17 cellular contexts compared by ENCODE assay signal in the genomic region with DNA sequence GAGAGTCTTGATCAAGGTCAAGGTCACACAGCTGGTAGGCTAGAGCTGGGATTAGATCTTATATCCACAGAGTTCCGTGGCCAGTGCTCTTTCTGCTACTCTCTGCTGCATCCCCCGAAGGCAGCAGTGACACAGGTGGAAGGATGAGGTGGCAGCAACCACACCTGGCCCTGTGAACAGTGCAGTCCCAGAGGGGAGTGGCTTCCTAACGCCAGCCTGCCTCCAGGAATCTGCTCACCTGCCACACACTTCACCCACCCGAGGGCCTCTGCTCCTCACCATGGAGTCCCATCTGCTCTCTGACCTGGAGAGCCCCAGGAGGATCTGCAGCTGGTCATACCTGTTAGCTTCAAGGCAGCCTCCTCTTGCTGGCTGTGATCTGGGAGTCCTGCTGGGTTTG.
DNase-seq lines count a peak whose midpoint lies in the region; ATAC-seq, FAIRE-seq and TF ChIP-seq lines count a peak whose summit lies in the region.
"Had no signal": no experiment of that assay in that cellular context is flagged by ENCODE, and none has a peak within 500 bp of the region (broad histone marks: within the 10 kb centered on the region; RNA-seq: fewer than 3 reads in every experiment).

No MANE protein-coding gene starts in this region.

- no peaks in the 10 kb centered on the region for H3K79me2 ChIP-seq in K562 (ENCODE audit: control insufficient read depth, insufficient read depth, low read length)

- intact Hi-C loops in K562 (cut with micrococcal nuclease), result no loop called here

- no TSS peak for BruUV-seq in K562 (replicated peaks; lab: Mats Ljungman, UMichigan)

- ATAC-seq in K562, result no peak
- peak; percentile 17 for ATAC-seq in stimulated activated memory B cell treated with anti-CD40 and anti-IgM and Interleukin-4, amounts not matched to agents 10 μg/mL and 1 μg/mL and 100 μg/mL, for 72 hours

- no peak overlapping the region for H3K4me2 ChIP-seq in K562 (ENCODE audit: insufficient read depth, low read length)
- H3K4me2 ChIP-seq: BLaER1 had no signal

- no peak overlapping the region for H3K4me3 ChIP-seq in K562
- H3K4me3 ChIP-seq: BLaER1, SJSA1 had no signal

- DNase-seq in NCI-H82 (lab: John Stamatoyannopoulos, UW) (peak; percentile 82), NCI-H82 treated with DMSO at 0.1 percent for 48 hours (lab: John Stamatoyannopoulos, UW; ENCODE audit: unreplicated experiment) (no peak), NCI-H2171 (lab: John Stamatoyannopoulos, UW) (peak; percentile 76), K562 (ENCODE audit: extremely low read depth in 1 of 4, low spot score in 3 of 4) (no peak), activated T-cell treated with anti-CD3 and anti-CD28 coated beads for 4 hours (no peak), NOMO-1 treated with dmso at 0.1 percent for 144 hours (lab: John Stamatoyannopoulos, UW; ENCODE audit: unreplicated experiment) (no peak), dedifferentiated amniotic fluid mesenchymal stem cell (ENCODE audit: extremely low spot score) (no peak)
- DNase-seq: CD8-positive, alpha-beta memory T cell; EL; KG1; NCI-H146; NCI-H524 treated with DMSO at 0.1 percent for 48 hours; NK-92 treated with Interleukin-12 subunit alpha and Interleukin-12 subunit beta, amount 100 ng/mL, for 24 hours had no signal

- no peaks in the 10 kb centered on the region for H3K4me1 ChIP-seq in K562 (replicated peaks in 1 of 2; ENCODE audit: control insufficient read depth in 2 of 2, insufficient read depth in 2 of 2, low read length in 2 of 2)
- H3K4me1 ChIP-seq: BLaER1, SJSA1 had no signal

- no peaks in the 10 kb centered on the region for H3K36me3 Mint-ChIP-seq in stimulated activated memory B cell treated with anti-CD40 and anti-IgM and Interleukin-4, amounts not matched to agents 10 μg/mL and 1 μg/mL and 100 μg/mL, for 72 hours
- H3K36me3 Mint-ChIP-seq: CD8-positive, alpha-beta memory T cell had no signal

- H3K9me3 Mint-ChIP-seq in stimulated activated memory B cell treated with anti-CD40 and anti-IgM and Interleukin-4, amounts not matched to agents 10 μg/mL and 1 μg/mL and 100 μg/mL, for 72 hours, result no peaks in the 10 kb centered on the region

- no peaks in the 10 kb centered on the region for H3K36me3 ChIP-seq in K562 (ENCODE audit: control insufficient read depth, insufficient read depth, low read length)
- H3K36me3 ChIP-seq: BLaER1, SJSA1 had no signal

- no peak overlapping the region for H3K4me3 Mint-ChIP-seq in stimulated activated memory B cell treated with anti-CD40 and anti-IgM and Interleukin-4, amounts not matched to agents 10 μg/mL and 1 μg/mL and 100 μg/mL, for 72 hours
- H3K4me3 Mint-ChIP-seq: CD8-positive, alpha-beta memory T cell had no signal

- POLR2A ChIA-PET in K562 (lab: Yijun Ruan, JAX), result interaction anchor here (0.6 kb wide), 1 partner anchor 235 kb away, joined by 3 read pairs; no protein-coding TSS in a partner anchor

- TF ChIP-seq CTCF in K562 (IDR thresholded peaks at IDR 0.05 in 2 of 3, conservative IDR thresholded peaks at IDR 0.05 in 1 of 3; ENCODE audit: insufficient read depth in 2 of 3, low read depth in 1 of 3, low read length in 3 of 3), result no peak

- WGBS in K562 (ENCODE audit: insufficient coverage, low coverage, missing lambda C conversion rate), result 0% methylated on average over 4 of the region's 4 CpGs

- no peak overlapping the region for H3K9ac ChIP-seq in K562 (ENCODE audit: insufficient read depth in 1 of 2, low read depth in 2 of 2, low read length in 2 of 2)
- H3K9ac ChIP-seq: BLaER1 had no signal

- no peak overlapping the region for H3K27ac Mint-ChIP-seq in stimulated activated memory B cell treated with anti-CD40 and anti-IgM and Interleukin-4, amounts not matched to agents 10 μg/mL and 1 μg/mL and 100 μg/mL, for 72 hours

- CTCF ChIA-PET in K562 (lab: Yijun Ruan, JAX; ENCODE audit: low intra/inter-chr PET ratio), result no interaction called here

- H2AFZ ChIP-seq in K562 (ENCODE audit: low read depth, low read length), result no peak overlapping the region

- no peak for TF ChIP-seq EP300 in K562 (IDR thresholded peaks at IDR 0.05; ENCODE audit: low read length)

- H3K9me3 ChIP-seq in K562 (replicated peaks; ENCODE audit: control insufficient read depth, insufficient read depth, low read depth, low read length), result no peaks in the 10 kb centered on the region
- H3K9me3 ChIP-seq: BLaER1, SJSA1 had no signal

- no peak for FAIRE-seq in K562 (lab: Jason Lieb, UNC)
- FAIRE-seq: A204.1 had no signal

- H3K9me1 ChIP-seq in K562 (ENCODE audit: control insufficient read depth, insufficient read depth, low read length), result no peaks in the 10 kb centered on the region

- no peaks in the 10 kb centered on the region for H4K20me1 ChIP-seq in K562 (replicated peaks; ENCODE audit: control insufficient read depth, insufficient read depth, low read length)
- H4K20me1 ChIP-seq: BLaER1 had no signal

- TF ChIP-seq POLR2A in K562 (conservative IDR thresholded peaks at IDR 0.05), result no peak

- H3K4me1 Mint-ChIP-seq in stimulated activated memory B cell treated with anti-CD40 and anti-IgM and Interleukin-4, amounts not matched to agents 10 μg/mL and 1 μg/mL and 100 μg/mL, for 72 hours, result no peaks in the 10 kb centered on the region
- H3K4me1 Mint-ChIP-seq: CD8-positive, alpha-beta memory T cell had no signal

- peaks cover 7% of the 10 kb centered on the region for H3K27me3 Mint-ChIP-seq in stimulated activated memory B cell treated with anti-CD40 and anti-IgM and Interleukin-4, amounts not matched to agents 10 μg/mL and 1 μg/mL and 100 μg/mL, for 72 hours

- in situ Hi-C loops in K562 (cut with MboI), result no loop called here

- H3K27me3 ChIP-seq in K562 (ENCODE audit: control insufficient read depth in 2 of 2, insufficient read depth in 2 of 2, low read length in 2 of 2), result peaks cover 0 to 32% of the 10 kb centered on the region in 2 experiments; a peak in 2 of 5 replicates
- H3K27me3 ChIP-seq: BLaER1 had no signal

- no peak for TF ChIP-seq RAD21 in K562 (CRISPR knock-in tag; conservative IDR thresholded peaks at IDR 0.05 in 1 of 2, IDR thresholded peaks at IDR 0.05 in 1 of 2)

- H3K27ac ChIP-seq in K562 (ENCODE audit: extremely low read depth, low read depth, low read length), result no peak overlapping the region
- H3K27ac ChIP-seq: BLaER1, SJSA1 had no signal

TF ChIP-seq in K562, 482 proteins besides CTCF, POLR2A, EP300 and RAD21:
- TF ChIP-seq IRF1 (CRISPR knock-in tag; IDR thresholded peaks at IDR 0.05; ENCODE audit: borderline replicate concordance), result no peak
- TF ChIP-seq CHCHD3 (CRISPR knock-in tag; IDR thresholded peaks at IDR 0.05), result no peak
- peak; percentile 24; the same call in 1 of the 2 replicates for TF ChIP-seq ESRRA (IDR thresholded peaks at IDR 0.05; ENCODE audit: borderline replicate concordance, low read depth)
- no peak for TF ChIP-seq MED1 (CRISPR knock-in tag; IDR thresholded peaks at IDR 0.05; ENCODE audit: borderline replicate concordance)
TF ChIP-seq in K562: peak in this region for 1.

Comparison
In these comparisons a context has a peak if more than half of its experiments do, and no peak if none do; other contexts are left out.
1. DNase-seq: peak in NCI-H82 (single experiment) and NCI-H2171 (single experiment); none in NCI-H82 treated with DMSO at 0.1 percent for 48 hours (single experiment), K562 (0 of 4), activated T-cell treated with anti-CD3 and anti-CD28 coated beads for 4 hours (single experiment), NOMO-1 treated with dmso at 0.1 percent for 144 hours (single experiment) and dedifferentiated amniotic fluid mesenchymal stem cell (single experiment).